Comparison of ENCODE assay signal across 8 cellular contexts in genomic region chr19:55516878-55517620, GRCh38. TPM values are rescaled to one million over a fixed set of nuclear protein-coding genes. Genes with fewer than 3 reads are reported as not detected.
DNase-seq lines count a peak whose midpoint lies in the region; ATAC-seq and TF ChIP-seq lines count a peak whose summit lies in the region.

No MANE protein-coding gene starts in this region.

- no peaks in the 10 kb centered on the region for H3K9me3 ChIP-seq in BLaER1

- H3K27me3 ChIP-seq in BLaER1, result no peaks in the 10 kb centered on the region

- no peaks in the 10 kb centered on the region for H4K20me1 ChIP-seq in BLaER1

- H3K4me3 ChIP-seq in BLaER1 (peak overlapping the region; percentile 66), coronary artery (peak overlapping the region; percentile 72)

- H3K4me2 ChIP-seq in BLaER1, result peak overlapping the region; percentile 92

- peak; percentile 34 for DNase-seq in NCI-H524 treated with DMSO at 0.1 percent for 48 hours (lab: John Stamatoyannopoulos, UW)
- peak; percentile 94 for DNase-seq in activated CD4-positive, alpha-beta T cell treated with anti-CD3 and anti-CD28 coated beads for 48 hours
- peak; percentile 93 for DNase-seq in coronary artery (ENCODE audit: low spot score)
- DNase-seq in left lobe of liver (ENCODE audit: low spot score), result peak; percentile 95
- peak; percentile 92 to 93 for DNase-seq in stimulated activated CD4-positive, alpha-beta T cell treated with anti-CD3 and anti-CD28 coated beads, Interleukin-2, amount 100 ng/mL, for 24 hours

- H3K4me1 ChIP-seq in BLaER1, result peaks cover 5% of the 10 kb centered on the region

- ATAC-seq in GM19324 (IDR thresholded peaks at IDR 0.05; ENCODE audit: low FRiP score, unreplicated experiment) (peak; percentile 95), HG03460 (IDR thresholded peaks at IDR 0.05; ENCODE audit: unreplicated experiment) (peak; percentile 95), left lobe of liver (peak; percentile 100)

- peak; percentile 92 for TF ChIP-seq CTCF in coronary artery (IDR thresholded peaks at IDR 0.05)

- H3K27ac ChIP-seq in BLaER1, result peak overlapping the region; percentile 88
- peak overlapping the region; percentile 72 to 87 for H3K27ac ChIP-seq in coronary artery

- H3K36me3 ChIP-seq in BLaER1, result no peaks in the 10 kb centered on the region

- peak overlapping the region; percentile 75 for H3K9ac ChIP-seq in BLaER1

RNA-seq across cellular contexts. Expression of gene SBK2, which starts 19.9 kb away (rescaled TPM):
- not detected for total RNA-seq in left lobe of liver

RNA-seq across cellular contexts. Expression of gene SBK3, which starts 28.3 kb away (rescaled TPM):
- not detected for total RNA-seq in left lobe of liver

RNA-seq across cellular contexts. Expression of gene SSC5D, which starts 28.8 kb away (rescaled TPM):
- total RNA-seq in left lobe of liver, result 0.81 TPM

RNA-seq across cellular contexts. Expression of gene NAT14, which starts 32.1 kb away (rescaled TPM):
- 4.6 TPM for total RNA-seq in left lobe of liver

RNA-seq across cellular contexts. Expression of gene ZNF628, which starts 40.6 kb away (rescaled TPM):
- total RNA-seq in left lobe of liver, result 5.3 TPM

Comparison
In these comparisons a context has a peak if more than half of its experiments do, and no peak if none do; other contexts are left out.
1. Peak in every context shown above with its lines: DNase-seq, ATAC-seq, H3K4me3 ChIP-seq and H3K27ac ChIP-seq.
2. DNase-seq: peak in every context shown above with its lines; median percentile 95 in left lobe of liver; 94 in activated CD4-positive, alpha-beta T cell treated with anti-CD3 and anti-CD28 coated beads for 48 hours; 93 in coronary artery; 92 in stimulated activated CD4-positive, alpha-beta T cell treated with anti-CD3 and anti-CD28 coated beads, Interleukin-2, amount 100 ng/mL, for 24 hours; 34 in NCI-H524 treated with DMSO at 0.1 percent for 48 hours.